8 cellular contexts compared by ENCODE assay signal in genomic region chr5:176596689-176597416, GRCh38. TPM values are rescaled to one million over a fixed set of nuclear protein-coding genes. Genes with fewer than 3 reads are reported as not detected.
DNase-seq lines count a peak whose midpoint lies in the region; ATAC-seq, FAIRE-seq and TF ChIP-seq lines count a peak whose summit lies in the region.

No MANE protein-coding gene starts in this region.

- no peak for TF ChIP-seq CTCF in WERI-Rb-1 (IDR thresholded peaks at IDR 0.05; ENCODE audit: low read depth, low read length)

- H3K9me3 ChIP-seq in HUES64 (ENCODE audit: insufficient read depth, low read depth, low read length) (no peaks in the 10 kb centered on the region), WERI-Rb-1 (ENCODE audit: severe bottlenecking) (no peaks in the 10 kb centered on the region)

- H3K9ac ChIP-seq in HUES64 (ENCODE audit: low read depth, low read length), result no peak overlapping the region

- FAIRE-seq in GM12892 (lab: Jason Lieb, UNC), result no peak

- intact Hi-C loops in left ventricle myocardium superior (cut with micrococcal nuclease), result no loop called here

- H3K4me3 ChIP-seq in HUES64 (ENCODE audit: low read length) (peak overlapping the region; percentile 33), WERI-Rb-1 (ENCODE audit: low read depth, low read length) (no peak overlapping the region)

- ATAC-seq in left ventricle myocardium superior (peak; percentile 92), HG03520 (IDR thresholded peaks at IDR 0.05; ENCODE audit: unreplicated experiment) (no peak)

- DNase-seq in GM12892 (ENCODE audit: insufficient read length) (peak; percentile 59), left ventricle myocardium superior (peak; percentile 66), WERI-Rb-1 (no peak), D341Med (ENCODE audit: low spot score) (no peak)
- DNase-seq in activated effector memory CD4-positive, alpha-beta T cell treated with anti-CD3 and anti-CD28 coated beads, Interleukin-2, amount 50 U/mL, for 16 hours, result peak; percentile 88
- peak; percentile 63 to 74 for DNase-seq in stimulated activated CD4-positive, alpha-beta T cell treated with anti-CD3 and anti-CD28 coated beads, Interleukin-2, amount 100 ng/mL, for 24 hours

- WGBS in HUES64, result 74% methylated on average over 98 of the region's 98 CpGs

- no peak overlapping the region for H3K27ac ChIP-seq in HUES64 (ENCODE audit: low read depth, low read length)
- no peak overlapping the region for H3K27ac ChIP-seq in WERI-Rb-1

- H3K27me3 ChIP-seq in HUES64 (ENCODE audit: insufficient read depth, low read length) (peaks cover 6% of the 10 kb centered on the region), WERI-Rb-1 (ENCODE audit: insufficient read depth, low read depth, severe bottlenecking) (no peaks in the 10 kb centered on the region)

- no peak for TF ChIP-seq POLR2A in GM12892 (IDR thresholded peaks at IDR 0.05; ENCODE audit: low read depth, low read length)

- H3K36me3 ChIP-seq in HUES64 (ENCODE audit: insufficient read depth, low read length) (0 out of 2 replicates have a peak, but pooled peaks cover 8% of the 10 kb centered on the region), WERI-Rb-1 (peaks cover 62% of the 10 kb centered on the region)

- no peaks in the 10 kb centered on the region for H3K4me1 ChIP-seq in HUES64 (ENCODE audit: insufficient read depth, low read length)

RNA-seq across cellular contexts. Expression of gene GPRIN1, which starts 13.1 kb away (rescaled TPM):
- 1.6 TPM for polyA plus RNA-seq in GM12892 (2012; ENCODE audit: missing spikeins)
- polyA plus RNA-seq in HUES64 (2013, experiment 1 of 2), result 12.0 TPM
- polyA plus RNA-seq in HUES64 (2013, experiment 2 of 2), result 9.7 TPM
- total RNA-seq in left ventricle myocardium superior, result 0.50 TPM

RNA-seq across cellular contexts. Expression of gene SNCB, which starts 33.5 kb away (rescaled TPM):
- not detected for polyA plus RNA-seq in GM12892 (2012; ENCODE audit: missing spikeins)
- polyA plus RNA-seq in HUES64 (2013, experiment 1 of 2), result 2.8 TPM
- polyA plus RNA-seq in HUES64 (2013, experiment 2 of 2), result 3.6 TPM
- total RNA-seq in left ventricle myocardium superior, result not detected

RNA-seq across cellular contexts. Expression of gene EIF4E1B, which starts 33.6 kb away (rescaled TPM):
- polyA plus RNA-seq in GM12892 (2012; ENCODE audit: missing spikeins), result not detected
- 0.45 TPM for polyA plus RNA-seq in HUES64 (2013, experiment 1 of 2)
- not detected for polyA plus RNA-seq in HUES64 (2013, experiment 2 of 2)
- total RNA-seq in left ventricle myocardium superior, result not detected

RNA-seq across cellular contexts. Expression of gene CDHR2, which starts 47.7 kb away (rescaled TPM):
- not detected for polyA plus RNA-seq in GM12892 (2012; ENCODE audit: missing spikeins)
- not detected for polyA plus RNA-seq in HUES64 (2013, experiment 1 of 2)
- polyA plus RNA-seq in HUES64 (2013, experiment 2 of 2), result not detected
- 0.20 TPM for total RNA-seq in left ventricle myocardium superior

RNA-seq across cellular contexts. Expression of gene TSPAN17, which starts 50.4 kb away (rescaled TPM):
- polyA plus RNA-seq in GM12892 (2012; ENCODE audit: missing spikeins), result 6.2 TPM
- polyA plus RNA-seq in HUES64 (2013, experiment 1 of 2), result 35.9 TPM
- 31.5 TPM for polyA plus RNA-seq in HUES64 (2013, experiment 2 of 2)
- total RNA-seq in left ventricle myocardium superior, result 31.7 TPM

Comparison
In these comparisons a context has a peak if more than half of its experiments do, and no peak if none do; other contexts are left out.
1. DNase-seq: peak in GM12892 (single experiment), activated effector memory CD4-positive, alpha-beta T cell treated with anti-CD3 and anti-CD28 coated beads, Interleukin-2, amount 50 U/mL, for 16 hours (single experiment), left ventricle myocardium superior (single experiment) and stimulated activated CD4-positive, alpha-beta T cell treated with anti-CD3 and anti-CD28 coated beads, Interleukin-2, amount 100 ng/mL, for 24 hours (2 of 2); none in WERI-Rb-1 (single experiment) and D341Med (single experiment).